8 cellular contexts compared by ENCODE assay signal in the genomic region with DNA sequence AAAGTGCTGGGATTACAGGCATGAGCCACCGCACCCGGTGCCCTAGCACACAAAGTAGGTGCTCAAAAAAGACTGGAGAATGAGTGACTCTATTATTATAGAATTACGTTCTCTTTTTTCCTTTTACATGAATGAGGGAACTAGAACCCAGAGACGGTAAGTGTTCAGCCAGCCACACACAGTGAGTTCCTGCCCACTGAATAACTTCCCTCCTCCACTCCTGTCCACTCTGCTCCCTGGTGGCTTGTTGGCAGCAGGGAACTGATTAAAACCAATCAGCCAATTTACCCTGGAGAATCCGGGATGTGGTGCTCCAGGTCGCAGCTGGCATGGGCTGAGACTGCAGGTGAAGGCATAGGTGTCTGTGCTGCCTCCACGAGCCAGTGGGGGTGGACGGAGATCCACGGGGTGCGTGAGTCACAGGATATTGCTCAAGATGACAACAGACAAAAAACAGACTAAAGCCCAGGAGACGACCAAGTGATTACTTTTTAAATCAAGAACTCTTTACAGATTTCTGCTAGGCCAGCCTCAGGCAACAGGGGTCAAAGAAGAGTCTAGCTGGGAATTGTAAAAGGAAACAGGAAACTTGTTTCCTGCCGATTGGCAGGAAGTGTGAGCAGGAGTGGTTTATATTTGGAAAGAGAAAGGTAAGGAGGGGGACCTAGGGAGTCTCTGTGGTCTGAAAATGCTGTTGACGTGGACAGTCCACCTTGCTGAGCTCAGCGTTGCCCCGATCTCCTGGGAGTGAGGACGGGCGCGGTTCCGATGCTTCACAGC.
A peak's percentile ranks its signal among the peaks of the same experiment; 100 is the strongest.
DNase-seq lines count a peak whose midpoint lies in the region; ATAC-seq and TF ChIP-seq lines count a peak whose summit lies in the region.

No MANE protein-coding gene starts in this region.

- peaks cover 4% of the 10 kb centered on the region for H3K27me3 Mint-ChIP-seq in brain
- no peaks in the 10 kb centered on the region for H3K27me3 Mint-ChIP-seq in activated CD8-positive, alpha-beta memory T cell treated with anti-CD3 and anti-CD28 coated beads, Interleukin-2, amount 10 ng/mL, durations not matched to agents 7 days and 5 days

- peaks cover 24 to 42% (median 36%) of the 10 kb centered on the region in 4 donors for H3K4me1 ChIP-seq in upper lobe of left lung

- no peak overlapping the region for H3K4me3 Mint-ChIP-seq in brain
- H3K4me3 Mint-ChIP-seq in activated CD8-positive, alpha-beta memory T cell treated with anti-CD3 and anti-CD28 coated beads, Interleukin-2, amount 10 ng/mL, durations not matched to agents 7 days and 5 days = no peak overlapping the region

- TF ChIP-seq POLR2A in upper lobe of left lung (IDR thresholded peaks at IDR 0.05) = no peak

- H3K27me3 ChIP-seq in upper lobe of left lung = no peaks in the 10 kb centered on the region

- H3K36me3 ChIP-seq in upper lobe of left lung = no peaks in the 10 kb centered on the region

- peak in 1 of 4 donors; percentile 58 for TF ChIP-seq EP300 in upper lobe of left lung (IDR thresholded peaks at IDR 0.05)

- H3K27ac Mint-ChIP-seq in brain = peak overlapping the region in 4 of 5 experiments; percentile 28 to 99 (median 48)
- H3K27ac Mint-ChIP-seq in activated CD8-positive, alpha-beta memory T cell treated with anti-CD3 and anti-CD28 coated beads, Interleukin-2, amount 10 ng/mL, durations not matched to agents 7 days and 5 days = no peak overlapping the region

- WGBS in upper lobe of left lung, 2 donors = 47% methylated on average over 19 of the region's 19 CpGs

- no peaks in the 10 kb centered on the region for H3K36me3 Mint-ChIP-seq in brain
- H3K36me3 Mint-ChIP-seq in activated CD8-positive, alpha-beta memory T cell treated with anti-CD3 and anti-CD28 coated beads, Interleukin-2, amount 10 ng/mL, durations not matched to agents 7 days and 5 days = no peaks in the 10 kb centered on the region

- no peak overlapping the region for H3K4me3 ChIP-seq in upper lobe of left lung

- CTCF ChIA-PET in activated CD8-positive, alpha-beta memory T cell treated with anti-CD3 and anti-CD28 coated beads, Interleukin-2, amount 10 ng/mL, durations not matched to agents 7 days and 5 days (lab: Charles Lee) = interaction anchor here (1.4 kb wide), 1 partner anchor 119 kb away, joined by 6 read pairs; no protein-coding TSS in a partner anchor

- H3K27ac ChIP-seq in upper lobe of left lung = peak overlapping the region; percentile 19 to 80 (median 72)

- DNase-seq in stimulated activated CD4-positive, alpha-beta T cell treated with anti-CD3 and anti-CD28 coated beads, Interleukin-15, amount 100 ng/mL, for 24 hours = peak; percentile 21
- no peak for DNase-seq in stimulated activated CD4-positive, alpha-beta T cell treated with anti-CD3 and anti-CD28 coated beads, Interleukin-4, amount 100 ng/mL, for 24 hours
- DNase-seq in kidney tubule cell (ENCODE audit: low spot score) (peak; percentile 80), upper lobe of left lung (peak in 1 of 2 donors; percentile 74), NCI-H510A (lab: John Stamatoyannopoulos, UW) (no peak)
- no peak for DNase-seq in activated CD8-positive, alpha-beta memory T cell treated with anti-CD3 and anti-CD28 coated beads, Interleukin-2, amount 10 ng/mL, durations not matched to agents 7 days and 5 days

- TF ChIP-seq CTCF in brain (conservative IDR thresholded peaks at IDR 0.05) (no peak), upper lobe of left lung (IDR thresholded peaks at IDR 0.05) (no peak)

- ATAC-seq in upper lobe of left lung (ENCODE audit: low FRiP score in 2 of 2) (peak; percentile 40 to 78), GM19463 (IDR thresholded peaks at IDR 0.05; ENCODE audit: unreplicated experiment) (no peak)
- ATAC-seq in activated CD8-positive, alpha-beta memory T cell treated with anti-CD3 and anti-CD28 coated beads, Interleukin-2, amount 10 ng/mL, durations not matched to agents 7 days and 5 days = no peak

- no peaks in the 10 kb centered on the region for H3K9me3 ChIP-seq in upper lobe of left lung

- peaks cover under 1 to 20% (median 3%) of the 10 kb centered on the region in 5 experiments for H3K9me3 Mint-ChIP-seq in brain
- H3K9me3 Mint-ChIP-seq in activated CD8-positive, alpha-beta memory T cell treated with anti-CD3 and anti-CD28 coated beads, Interleukin-2, amount 10 ng/mL, durations not matched to agents 7 days and 5 days (ENCODE audit: low read depth) = no peaks in the 10 kb centered on the region

- H3K4me1 Mint-ChIP-seq in brain = peaks cover 69% of the 10 kb centered on the region
- H3K4me1 Mint-ChIP-seq in activated CD8-positive, alpha-beta memory T cell treated with anti-CD3 and anti-CD28 coated beads, Interleukin-2, amount 10 ng/mL, durations not matched to agents 7 days and 5 days = peaks cover 4% of the 10 kb centered on the region

Comparison
In these comparisons a context has a peak if more than half of its experiments do, and no peak if none do; other contexts are left out.
1. DNase-seq: peak in stimulated activated CD4-positive, alpha-beta T cell treated with anti-CD3 and anti-CD28 coated beads, Interleukin-15, amount 100 ng/mL, for 24 hours (single experiment) and kidney tubule cell (single experiment); none in stimulated activated CD4-positive, alpha-beta T cell treated with anti-CD3 and anti-CD28 coated beads, Interleukin-4, amount 100 ng/mL, for 24 hours (single experiment), activated CD8-positive, alpha-beta memory T cell treated with anti-CD3 and anti-CD28 coated beads, Interleukin-2, amount 10 ng/mL, durations not matched to agents 7 days and 5 days (single experiment) and NCI-H510A (single experiment).
2. ATAC-seq: peak in upper lobe of left lung (2 of 2); none in activated CD8-positive, alpha-beta memory T cell treated with anti-CD3 and anti-CD28 coated beads, Interleukin-2, amount 10 ng/mL, durations not matched to agents 7 days and 5 days (single experiment) and GM19463 (single experiment).